19 cellular contexts compared by ENCODE assay signal in the genomic region with DNA sequence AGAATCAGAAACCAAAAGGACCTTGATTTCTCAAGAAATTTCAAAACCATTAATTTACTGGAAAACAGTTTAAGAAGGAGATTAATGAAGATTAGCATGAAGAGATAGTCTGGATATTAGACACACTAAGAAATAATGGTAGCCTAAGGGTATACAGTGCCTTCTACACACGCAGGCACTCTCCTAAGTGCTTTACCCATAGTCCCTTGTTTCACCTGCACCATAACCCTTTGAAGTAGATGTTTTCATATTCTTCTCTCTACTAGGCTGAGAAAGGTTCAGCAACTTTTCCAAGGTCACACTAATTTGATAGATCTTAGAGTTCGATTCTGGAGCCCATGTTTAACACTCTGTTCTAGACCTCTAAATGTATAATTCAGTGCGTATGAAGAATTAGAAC.
"Had no signal": no experiment of that assay in that cellular context is flagged by ENCODE, and none has a peak within 500 bp of the region (broad histone marks: within the 10 kb centered on the region; RNA-seq: fewer than 3 reads in every experiment).

No MANE protein-coding gene starts in this region.

- H3K4me1 ChIP-seq: breast epithelium, gastroesophageal sphincter, sigmoid colon, transverse colon had no signal

- DNase-seq: activated CD4-positive, alpha-beta memory T cell treated with anti-CD3 and anti-CD28 coated beads for 36 hours; activated CD4-positive, alpha-beta T cell treated with anti-CD3 and anti-CD28 coated beads for 4 hours; activated CD4-positive, CD25-positive, alpha-beta regulatory T cell; activated naive CD4-positive, alpha-beta T cell treated with Interleukin-2 at 50 U/mL for 16 hours; activated naive CD8-positive, alpha-beta T cell treated with anti-CD3 and anti-CD28 coated beads for 36 hours; activated T-cell treated with anti-CD3 and anti-CD28 coated beads, Interleukin-2, amount 50 U/mL, for 48 hours; head of caudate nucleus; hypothalamus; mucosa of descending colon; nucleus accumbens; sigmoid colon; stimulated activated CD4-positive, alpha-beta T cell treated with anti-CD3 and anti-CD28 coated beads, Interleukin-2, amount 100 ng/mL, for 48 hours; stimulated activated CD8-positive, alpha-beta memory T cell treated with anti-CD3 and anti-CD28 coated beads, Interleukin-4, amount 100 ng/mL, for 48 hours; stimulated activated naive B cell treated with anti-CD40 and anti-IgM and Interleukin-4, amounts not matched to agents 10 μg/mL and 1 μg/mL and 100 μg/mL, for 72 hours; transverse colon had no signal

- H3K27ac ChIP-seq: breast epithelium, coronary artery, epithelial cell of prostate, gastroesophageal sphincter, sigmoid colon, transverse colon had no signal

- H3K4me3 ChIP-seq: breast epithelium, coronary artery, gastroesophageal sphincter, mucosa of descending colon, sigmoid colon, transverse colon had no signal

- H3K9me3 ChIP-seq: breast epithelium, gastroesophageal sphincter, mucosa of descending colon, sigmoid colon, transverse colon had no signal

- H3K36me3 ChIP-seq: breast epithelium, gastroesophageal sphincter, sigmoid colon, transverse colon had no signal

- H3K27me3 ChIP-seq: breast epithelium, gastroesophageal sphincter, sigmoid colon, transverse colon had no signal
